Comparison of ENCODE assay signal across 28 cellular contexts in the genomic region with DNA sequence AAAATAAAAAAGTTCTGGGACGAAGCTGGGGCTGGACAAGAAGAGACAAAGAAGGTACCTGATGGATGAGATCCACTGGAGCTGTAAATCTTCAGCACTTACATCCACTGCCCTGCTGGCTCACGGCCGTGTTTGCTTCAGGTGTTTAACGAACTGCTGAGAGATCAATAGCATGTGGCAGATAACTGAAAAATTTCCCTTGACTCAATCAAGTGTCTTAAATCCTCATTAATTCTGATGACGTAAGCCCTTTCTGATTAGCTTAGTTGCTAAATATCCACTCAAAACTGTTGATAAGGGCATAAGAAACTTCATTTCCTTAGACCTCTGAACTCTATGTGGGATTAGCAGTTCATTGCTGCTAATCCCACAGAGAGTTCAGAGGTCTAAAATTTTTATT.
"Had no signal": no experiment of that assay in that cellular context is flagged by ENCODE, and none has a peak within 500 bp of the region (broad histone marks: within the 10 kb centered on the region; RNA-seq: fewer than 3 reads in every experiment).

No MANE protein-coding gene starts in this region.

- H3K27me3 ChIP-seq: adrenal gland, body of pancreas, esophagus squamous epithelium had no signal

- DNase-seq: activated CD4-positive, alpha-beta memory T cell treated with anti-CD3 and anti-CD28 coated beads for 36 hours; activated CD4-positive, alpha-beta T cell treated with anti-CD3 and anti-CD28 coated beads for 36 hours; activated CD4-positive, alpha-beta T cell treated with anti-CD3 and anti-CD28 coated beads, Interleukin-2, amount 10 ng/mL, durations not matched to agents 24 days and 14 days; activated CD4-positive, CD25-positive, alpha-beta regulatory T cell; activated CD4-positive, CD25-positive, alpha-beta regulatory T cell treated with anti-CD3 and anti-CD28 coated beads, Interleukin-2, amount 50 U/mL, for 72 hours; activated CD8-positive, alpha-beta memory T cell treated with anti-CD3 and anti-CD28 coated beads, Interleukin-2, amount 10 ng/mL, durations not matched to agents 7 days and 5 days; activated CD8-positive, alpha-beta memory T cell treated with anti-CD3 and anti-CD28 coated beads, Interleukin-2, amount 50 U/mL, for 4 hours; activated CD8-positive, alpha-beta T cell treated with anti-CD3 and anti-CD28 coated beads, Interleukin-2, amount 10 ng/mL, durations not matched to agents 7 days and 5 days; activated effector memory CD4-positive, alpha-beta T cell treated with anti-CD3 and anti-CD28 coated beads, Interleukin-2, amount 50 U/mL, for 16 hours; activated naive CD4-positive, alpha-beta T cell treated with anti-CD3 and anti-CD28 coated beads for 36 hours; activated naive CD8-positive, alpha-beta T cell treated with anti-CD3 and anti-CD28 coated beads for 36 hours; activated naive CD8-positive, alpha-beta T cell treated with anti-CD3 and anti-CD28 coated beads, Interleukin-2, amount 50 U/mL, for 24 hours; activated T-cell treated with anti-CD3 and anti-CD28 coated beads, Interleukin-2, amount 50 U/mL, for 1 hour; activated T-cell treated with anti-CD3 and anti-CD28 coated beads, Interleukin-2, amount 50 U/mL, for 48 hours; adrenal gland; amygdala; aorta; body of pancreas; caudate nucleus; cortex of kidney; dermis blood vessel endothelial cell; effector CD8-positive, alpha-beta T cell; esophagus squamous epithelium; foreskin melanocyte; T-helper 2 cell had no signal

- FAIRE-seq: endometrium, endothelial cell of umbilical vein had no signal

- H3K36me3 ChIP-seq: adrenal gland, esophagus squamous epithelium had no signal

- ATAC-seq: activated CD4-positive, alpha-beta T cell treated with anti-CD3 and anti-CD28 coated beads for 36 hours; activated CD8-positive, alpha-beta memory T cell treated with anti-CD3 and anti-CD28 coated beads, Interleukin-2, amount 10 ng/mL, durations not matched to agents 7 days and 5 days; activated CD8-positive, alpha-beta T cell treated with anti-CD3 and anti-CD28 coated beads, Interleukin-2, amount 10 ng/mL, durations not matched to agents 7 days and 5 days; activated naive CD8-positive, alpha-beta T cell treated with anti-CD3 and anti-CD28 coated beads, Interleukin-2, amount 50 U/mL, for 24 hours; body of pancreas had no signal

- H3K27ac ChIP-seq: adrenal gland, body of pancreas, epithelial cell of prostate, esophagus squamous epithelium had no signal

- H3K4me3 ChIP-seq: adrenal gland, body of pancreas, esophagus squamous epithelium had no signal

- H3K9me3 ChIP-seq: adrenal gland, body of pancreas, esophagus squamous epithelium had no signal

- H3K4me1 ChIP-seq: adrenal gland, body of pancreas, esophagus squamous epithelium had no signal
